ENCODE assay signal across 19 cellular contexts in the genomic region with DNA sequence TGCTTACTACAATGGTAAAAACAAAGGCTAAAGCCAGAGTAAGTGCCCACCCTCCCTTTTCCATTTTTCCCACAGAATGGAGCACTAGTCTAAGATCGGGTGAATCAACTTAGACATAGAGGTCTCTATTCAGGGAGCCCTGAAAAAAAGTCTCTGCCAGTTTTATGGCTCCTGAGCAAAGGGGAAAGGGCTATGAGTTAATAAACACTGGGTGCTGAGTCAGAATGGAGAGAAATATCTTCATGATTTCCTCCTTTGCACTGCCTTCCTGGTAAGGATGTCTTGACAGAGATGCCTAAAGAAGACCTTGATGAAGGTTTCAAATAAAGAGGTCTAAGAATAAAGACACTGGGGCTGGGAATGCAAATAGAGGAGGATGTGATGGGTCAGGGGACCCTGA.
DNase-seq lines count a peak whose midpoint lies in the region; ATAC-seq, FAIRE-seq and TF ChIP-seq lines count a peak whose summit lies in the region.
"Had no signal": no experiment of that assay in that cellular context is flagged by ENCODE, and none has a peak within 500 bp of the region (broad histone marks: within the 10 kb centered on the region; RNA-seq: fewer than 3 reads in every experiment).

No MANE protein-coding gene starts in this region.

- H3K4me1 Mint-ChIP-seq in glutamatergic neuron (ENCODE audit: low read depth, unreplicated experiment): peaks cover 10% of the 10 kb centered on the region
- H3K4me1 Mint-ChIP-seq: B cell had no signal

- no peak overlapping the region for H3K27ac ChIP-seq in small intestine (ENCODE audit: low read depth in 1 of 2, low read length in 1 of 2)
- no peak overlapping the region for H3K27ac ChIP-seq in pancreas
- H3K27ac ChIP-seq: SJSA1 had no signal

- H3K27ac Mint-ChIP-seq in glutamatergic neuron (ENCODE audit: unreplicated experiment): no peak overlapping the region
- H3K27ac Mint-ChIP-seq: B cell; CD4-positive, alpha-beta T cell had no signal

- H3K4me3 ChIP-seq in small intestine (ENCODE audit: low read depth in 1 of 2, low read length in 2 of 2) (no peak overlapping the region), pancreas (no peak overlapping the region)
- H3K4me3 ChIP-seq: HAP-1, SJSA1 had no signal

- H3K9me3 ChIP-seq in small intestine (ENCODE audit: control insufficient read depth, low read depth): no peaks in the 10 kb centered on the region
- H3K9me3 ChIP-seq in pancreas: no peaks in the 10 kb centered on the region
- H3K9me3 ChIP-seq: HAP-1, SJSA1 had no signal

- no peak overlapping the region for H3K4me3 Mint-ChIP-seq in glutamatergic neuron (ENCODE audit: unreplicated experiment)
- H3K4me3 Mint-ChIP-seq: B cell; CD4-positive, alpha-beta T cell had no signal

- H3K4me1 ChIP-seq in small intestine (ENCODE audit: control insufficient read depth in 2 of 2, insufficient read depth in 1 of 2, low read depth in 1 of 2, low read length in 1 of 2): no peaks in the 10 kb centered on the region
- no peaks in the 10 kb centered on the region for H3K4me1 ChIP-seq in pancreas
- H3K4me1 ChIP-seq: HAP-1, SJSA1 had no signal

- peaks cover 2% of the 10 kb centered on the region for H3K9me3 Mint-ChIP-seq in glutamatergic neuron (ENCODE audit: unreplicated experiment)

- H3K36me3 ChIP-seq in small intestine (ENCODE audit: control insufficient read depth in 2 of 2, insufficient read depth in 2 of 2, low read length in 2 of 2): no peaks in the 10 kb centered on the region
- no peaks in the 10 kb centered on the region for H3K36me3 ChIP-seq in pancreas
- H3K36me3 ChIP-seq: HAP-1, SJSA1 had no signal

- no peak for ATAC-seq in pancreas

- no peaks in the 10 kb centered on the region for H3K27me3 Mint-ChIP-seq in glutamatergic neuron (ENCODE audit: unreplicated experiment)
- H3K27me3 Mint-ChIP-seq: B cell; CD4-positive, alpha-beta T cell had no signal

- H3K27me3 ChIP-seq in small intestine (ENCODE audit: control insufficient read depth in 2 of 2, insufficient read depth in 2 of 2, low read length in 2 of 2) (no peaks in the 10 kb centered on the region), pancreas (no peaks in the 10 kb centered on the region)
- H3K27me3 ChIP-seq: SJSA1 had no signal

- intact Hi-C loops in pancreas (cut with DNase I): no loop called here

- no peak for TF ChIP-seq CTCF in pancreas (IDR thresholded peaks at IDR 0.05)
- no peak for TF ChIP-seq CTCF in glutamatergic neuron (IDR thresholded peaks at IDR 0.05; ENCODE audit: partially characterized antibody, unreplicated experiment)

- WGBS in small intestine, 3 donors: 8 to 59% (median 29%) methylated on average over 1 of the region's 1 CpG
- 65 to 70% methylated on average over 1 of the region's 1 CpG for WGBS in pancreas, 2 donors

- FAIRE-seq in small intestine (lab: Jason Lieb, UNC): no peak
- no peak for FAIRE-seq in pancreas (lab: Jason Lieb, UNC)
- FAIRE-seq: G401.6, GM12891, GM18507 had no signal

- no peaks in the 10 kb centered on the region for H3K36me3 Mint-ChIP-seq in glutamatergic neuron (ENCODE audit: unreplicated experiment)

- DNase-seq in H4 (ENCODE audit: low spot score): peak; percentile 5
- peak; percentile 9 for DNase-seq in RKO (ENCODE audit: low spot score)
- DNase-seq in kidney glomerular epithelial cell (lab: John Stamatoyannopoulos, UW): peak; percentile 69
- DNase-seq in small intestine: peak; percentile 72
- no peak for DNase-seq in CD1c-positive myeloid dendritic cell (ENCODE audit: extremely low spot score)
- DNase-seq in pancreas: no peak
- no peak for DNase-seq in glutamatergic neuron
- DNase-seq: Calu3; CD4-positive, alpha-beta T cell; DMS79 treated with DMSO at 0.1 percent for 48 hours; NCI-H187 treated with DMSO at 0.1 percent for 48 hours; NCI-H526 treated with DMSO at 0.1 percent for 48 hours; NK-92 treated with Interleukin-12 subunit alpha and Interleukin-12 subunit beta, amount 100 ng/mL, for 24 hours had no signal

Comparison
In these comparisons a context has a peak if more than half of its experiments do, and no peak if none do; other contexts are left out.
1. DNase-seq: peak in H4 (single experiment), RKO (single experiment), kidney glomerular epithelial cell (single experiment) and small intestine (single experiment); none in CD1c-positive myeloid dendritic cell (single experiment), pancreas (0 of 6) and glutamatergic neuron (single experiment).